In the genomic region with DNA sequence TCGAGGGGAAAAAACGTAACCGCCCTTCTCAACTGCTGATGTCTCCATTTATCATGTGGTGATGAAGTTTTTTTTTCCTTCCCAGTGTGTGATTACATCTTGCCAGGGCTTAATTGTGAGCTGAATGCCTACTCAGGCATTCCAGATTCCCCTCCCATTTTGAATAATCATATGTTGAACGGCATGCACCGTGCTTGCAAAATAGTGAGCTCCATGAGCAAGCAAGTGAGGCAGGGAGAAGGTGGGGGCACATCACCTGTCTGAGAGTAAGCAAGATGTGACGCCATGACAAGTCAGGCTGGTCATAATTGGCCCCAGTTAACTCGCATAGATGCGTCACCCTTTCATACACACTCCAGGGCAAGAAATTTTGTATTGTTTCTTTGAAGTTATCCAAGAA, we compare ENCODE assay signal across 12 cellular contexts. TPM values are rescaled to one million over a fixed set of nuclear protein-coding genes. Genes with fewer than 3 reads are reported as not detected.
DNase-seq lines count a peak whose midpoint lies in the region; ATAC-seq and TF ChIP-seq lines count a peak whose summit lies in the region.
"Had no signal": no experiment of that assay in that cellular context is flagged by ENCODE, and none has a peak within 500 bp of the region (broad histone marks: within the 10 kb centered on the region; RNA-seq: fewer than 3 reads in every experiment).

No MANE protein-coding gene starts in this region.

- H3K9me3 ChIP-seq in stomach = no peaks in the 10 kb centered on the region

- H3K27me3 Mint-ChIP-seq in CD14-positive monocyte (ENCODE audit: low read depth in 3 of 3) = peaks cover 0 to 2% (median 1%) of the 10 kb centered on the region in 3 donors
- H3K27me3 Mint-ChIP-seq in HFFc6 (ENCODE audit: insufficient read depth) = peaks cover 15% of the 10 kb centered on the region
- peaks cover 2% of the 10 kb centered on the region for H3K27me3 Mint-ChIP-seq in nephron progenitor cell (ENCODE audit: low read depth, poor library complexity)

- H3K9me3 Mint-ChIP-seq in CD14-positive monocyte (no peaks in the 10 kb centered on the region), HFFc6 (no peaks in the 10 kb centered on the region), nephron progenitor cell (no peaks in the 10 kb centered on the region)

- H3K4me3 Mint-ChIP-seq in CD14-positive monocyte = peak overlapping the region in 1 of 2 donors; percentile 98
- no peak overlapping the region for H3K4me3 Mint-ChIP-seq in HFFc6
- peak overlapping the region; percentile 98 for H3K4me3 Mint-ChIP-seq in nephron progenitor cell

- TF ChIP-seq EP300 in stomach (IDR thresholded peaks at IDR 0.05) = no peak

- H3K36me3 Mint-ChIP-seq in CD14-positive monocyte (peaks cover 0 to 4% of the 10 kb centered on the region in 2 donors), HFFc6 (ENCODE audit: low read depth) (peaks cover 17% of the 10 kb centered on the region), nephron progenitor cell (ENCODE audit: low read depth) (peaks cover 6% of the 10 kb centered on the region)

- peaks cover 0 to 12% (median 8%) of the 10 kb centered on the region in 4 donors for H3K4me1 ChIP-seq in stomach

- WGBS in stomach, 5 donors = 57 to 69% (median 66%) methylated on average over 8 of the region's 8 CpGs

- ATAC-seq in HG03469 (IDR thresholded peaks at IDR 0.05; ENCODE audit: unreplicated experiment) (no peak), GM21528 (IDR thresholded peaks at IDR 0.05; ENCODE audit: low FRiP score, unreplicated experiment) (no peak)

- H3K4me3 ChIP-seq in stomach = peak overlapping the region in 1 of 4 donors; percentile 95

- DNase-seq in CD14-positive monocyte (ENCODE audit: low spot score) (no peak), HFFc6 (no peak), caudate nucleus (lab: John Stamatoyannopoulos, UW) (peak in 36 of 61 donors; percentile 13 to 90 (median 44)), nephron progenitor cell (no peak), posterior vena cava (ENCODE audit: low spot score) (no peak), stomach (no peak)
- DNase-seq: DMS79; NCI-H1436; SHP77; stimulated activated CD4-positive, alpha-beta T cell treated with anti-CD3 and anti-CD28 coated beads, Interleukin-2, amount 100 ng/mL, for 48 hours had no signal

- no peaks in the 10 kb centered on the region for H3K36me3 ChIP-seq in stomach

- TF ChIP-seq CTCF in CD14-positive monocyte (IDR thresholded peaks at IDR 0.05) (no peak), HFFc6 (IDR thresholded peaks at IDR 0.05) (no peak), nephron progenitor cell (IDR thresholded peaks at IDR 0.05) (no peak), stomach (IDR thresholded peaks at IDR 0.05) (no peak)

- H3K27ac Mint-ChIP-seq in CD14-positive monocyte (peak overlapping the region in 4 of 7 donors; percentile 35 to 96 (median 56)), HFFc6 (peak overlapping the region; percentile 97; the same call in 1 of the 2 replicates), nephron progenitor cell (no peak overlapping the region)

- TF ChIP-seq POLR2A in stomach (IDR thresholded peaks at IDR 0.05) = no peak

- H3K27me3 ChIP-seq in stomach = no peaks in the 10 kb centered on the region

- H3K27ac ChIP-seq in caudate nucleus (ENCODE audit: low read depth, low read length) (peak overlapping the region; percentile 99), stomach (peak overlapping the region in 2 of 5 donors; percentile 100)

- intact Hi-C loops in CD14-positive monocyte (cut with micrococcal nuclease) = loop anchor here (5.0 to 10.0 kb wide), 3 partner anchors 65 to 175 kb away; a partner anchor contains a TSS
- intact Hi-C loops in posterior vena cava (cut with DNase I) = no loop called here
- intact Hi-C loops in stomach (cut with DNase I; ENCODE audit: low total_unique reads) = no loop called here

- H3K4me1 Mint-ChIP-seq in CD14-positive monocyte = peaks cover 21% of the 10 kb centered on the region
- peaks cover 15% of the 10 kb centered on the region for H3K4me1 Mint-ChIP-seq in HFFc6 (ENCODE audit: low read depth)
- peaks cover 13% of the 10 kb centered on the region for H3K4me1 Mint-ChIP-seq in nephron progenitor cell

RNA-seq across cellular contexts. Expression of a gene that starts 2.7 kb away (rescaled TPM):
- polyA plus RNA-seq in CD14-positive monocyte (10 to 100 TPM in 1 of 2 donors, 1 to 10 TPM in 1; 7.0 to 11.5 TPM), stomach (10 to 100 TPM; 11.0 to 17.1 (median 13.0) TPM)
- 10 to 100 TPM; 49.2 to 54.9 (median 51.9) TPM for total RNA-seq in HFFc6 (2021; fragmentation: NEBNext Ultra II Directional; extraction: Animal tissue kit (Norgen Biotek cat#: 25700))
- total RNA-seq in posterior vena cava (10 to 100 TPM; 36.8 to 37.0 TPM), stomach (10 to 100 TPM; 19.8 to 42.4 (median 31.5) TPM)

RNA-seq across cellular contexts. Expression of a gene that starts 19.2 kb away (rescaled TPM):
- 10 to 100 TPM; 22.0 to 26.3 TPM for polyA plus RNA-seq in CD14-positive monocyte
- total RNA-seq in HFFc6 (2021; fragmentation: NEBNext Ultra II Directional; extraction: Animal tissue kit (Norgen Biotek cat#: 25700)) = 10 to 100 TPM; 40.0 to 58.4 (median 55.3) TPM
- total RNA-seq in posterior vena cava = 10 to 100 TPM; 27.5 to 33.5 TPM
- total RNA-seq in stomach = 10 to 100 TPM in 4 of 5 donors, under 1 TPM in 1; 0.58 to 54.5 (median 28.8) TPM
- 10 to 100 TPM; 42.8 to 51.9 (median 48.0) TPM for polyA plus RNA-seq in stomach

RNA-seq across cellular contexts. Expression of a gene that starts 19.6 kb away (rescaled TPM):
- polyA plus RNA-seq in CD14-positive monocyte = 10 to 100 TPM; 64.2 to 75.8 TPM
- 10 to 100 TPM; 72.3 to 87.4 (median 78.7) TPM for total RNA-seq in HFFc6 (2021; fragmentation: NEBNext Ultra II Directional; extraction: Animal tissue kit (Norgen Biotek cat#: 25700))
- total RNA-seq in posterior vena cava = 10 to 100 TPM; 61.4 to 63.8 TPM
- 100 to 1,000 TPM in 3 of 5 donors, 10 to 100 TPM in 2; 87.0 to 238 (median 116) TPM for total RNA-seq in stomach
- 10 to 100 TPM; 46.6 to 51.5 (median 51.1) TPM for polyA plus RNA-seq in stomach

Comparison
In these comparisons a context has a peak if more than half of its experiments do, and no peak if none do; other contexts are left out.
1. DNase-seq: peak in caudate nucleus (36 of 61); none in CD14-positive monocyte (single experiment), HFFc6 (single experiment), nephron progenitor cell (single experiment), posterior vena cava (single experiment) and stomach (single experiment).
2. intact Hi-C loops: an anchor here in CD14-positive monocyte (5.0 to 10.0 kb wide); none called in posterior vena cava and stomach.